ENCODE assay signal across 8 cellular contexts in the genomic region with DNA sequence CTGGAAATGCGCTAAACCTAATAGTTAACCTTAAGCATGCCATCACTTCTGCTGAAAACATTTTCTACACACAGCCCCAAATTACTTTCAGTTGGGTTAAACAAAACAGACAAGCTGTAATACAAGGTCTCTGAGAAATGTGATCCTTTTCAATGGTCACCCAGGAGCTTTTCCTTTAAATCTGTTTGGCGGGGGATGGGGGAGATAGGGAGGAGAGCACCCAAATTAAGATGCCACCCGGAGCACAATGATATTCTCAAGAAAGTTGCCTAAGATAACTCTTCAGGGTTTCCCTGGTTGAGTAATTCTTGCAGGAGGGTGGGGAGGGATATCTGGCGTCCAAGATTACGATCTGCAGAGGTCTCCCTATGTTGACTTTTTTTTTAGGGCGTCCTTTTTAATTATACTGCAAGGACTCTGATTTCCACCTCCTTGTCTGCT. TPM values are rescaled to one million over a fixed set of nuclear protein-coding genes. Genes with fewer than 3 reads are reported as not detected.
DNase-seq lines count a peak whose midpoint lies in the region; ATAC-seq and TF ChIP-seq lines count a peak whose summit lies in the region.

No MANE protein-coding gene starts in this region.

- TF ChIP-seq CTCF in fibroblast of lung (conservative IDR thresholded peaks at IDR 0.05 in 1 of 2, IDR thresholded peaks at IDR 0.05 in 1 of 2; ENCODE audit: low read depth in 1 of 2, low read length in 2 of 2) = no peak
- TF ChIP-seq CTCF in progenitor cell of endocrine pancreas (IDR thresholded peaks at IDR 0.05; ENCODE audit: unreplicated experiment) = no peak

- peak overlapping the region; percentile 81 for H2AFZ ChIP-seq in fibroblast of lung (ENCODE audit: low read length)

- H4K20me1 ChIP-seq in fibroblast of lung (ENCODE audit: control insufficient read depth, extremely low read depth, insufficient read depth, low read length) = no peaks in the 10 kb centered on the region

- no peaks in the 10 kb centered on the region for H3K27me3 ChIP-seq in fibroblast of lung (ENCODE audit: control insufficient read depth, insufficient read depth, low read length)

- peak overlapping the region; percentile 27 for H3K9ac ChIP-seq in fibroblast of lung (ENCODE audit: insufficient read depth, low read length)

- H3K79me2 ChIP-seq in fibroblast of lung (ENCODE audit: control insufficient read depth, insufficient read depth, low read length) = no peaks in the 10 kb centered on the region

- H3K4me2 ChIP-seq in fibroblast of lung (ENCODE audit: extremely low read depth, insufficient read depth, low read length) = peak overlapping the region; percentile 89

- H3K36me3 ChIP-seq in fibroblast of lung (ENCODE audit: control insufficient read depth, insufficient read depth, low read length) = no peaks in the 10 kb centered on the region

- peaks cover 18% of the 10 kb centered on the region for H3K27me3 Mint-ChIP-seq in progenitor cell of endocrine pancreas

- peak overlapping the region; percentile 88 for H3K27ac Mint-ChIP-seq in progenitor cell of endocrine pancreas

- H3K9me3 Mint-ChIP-seq in progenitor cell of endocrine pancreas (ENCODE audit: low read depth) = no peaks in the 10 kb centered on the region

- H3K27ac ChIP-seq in fibroblast of lung (ENCODE audit: insufficient read depth, low read length) = peak overlapping the region; percentile 39

- DNase-seq in SIG-M5 treated with dmso at 0.1 percent for 504 hours (lab: John Stamatoyannopoulos, UW; ENCODE audit: unreplicated experiment) = peak; percentile 5
- no peak for DNase-seq in SIG-M5 (lab: John Stamatoyannopoulos, UW)
- DNase-seq in fibroblast of lung (ENCODE audit: low read depth in 2 of 2) = peak; percentile 20 to 52
- DNase-seq in progenitor cell of endocrine pancreas (ENCODE audit: low spot score, unreplicated experiment) = no peak
- no peak for DNase-seq in NOMO-1 (lab: John Stamatoyannopoulos, UW; ENCODE audit: unreplicated experiment in 2 of 2)
- DNase-seq in stimulated activated CD4-positive, alpha-beta T cell treated with anti-CD3 and anti-CD28 coated beads, Interleukin-2, amount 100 ng/mL, for 48 hours = no peak
- no peak for DNase-seq in stimulated activated CD4-positive, alpha-beta T cell treated with anti-CD3 and anti-CD28 coated beads, Interleukin-12 subunit alpha, Interleukin-12 subunit beta, amount 100 ng/mL, for 4 hours

- ATAC-seq in SK-N-SH treated with all-trans-retinoic acid at 6 μM for 48 hours = peak; percentile 4

- H3K4me3 ChIP-seq in fibroblast of lung (replicated peaks in 1 of 4; ENCODE audit: control extremely low read depth in 1 of 4, insufficient read depth in 1 of 4, low read depth in 3 of 4, low read length in 4 of 4) = peak overlapping the region; percentile 64 to 91 (median 68)

- H3K9me3 ChIP-seq in fibroblast of lung (ENCODE audit: control insufficient read depth, insufficient read depth, low read depth, low read length) = no peaks in the 10 kb centered on the region

- H3K4me3 Mint-ChIP-seq in progenitor cell of endocrine pancreas (ENCODE audit: low read depth) = peak overlapping the region; percentile 91

- H3K36me3 Mint-ChIP-seq in progenitor cell of endocrine pancreas (ENCODE audit: insufficient read depth) = no peaks in the 10 kb centered on the region

- peaks cover 31% of the 10 kb centered on the region for H3K4me1 Mint-ChIP-seq in progenitor cell of endocrine pancreas (ENCODE audit: low read depth)

- H3K4me1 ChIP-seq in fibroblast of lung (ENCODE audit: control insufficient read depth, extremely low read depth, insufficient read depth, low read length) = peaks cover 2% of the 10 kb centered on the region

TF ChIP-seq in SK-N-SH treated with all-trans-retinoic acid at 6 μM for 48 hours, 23 proteins besides CTCF, POLR2A, EP300 and RAD21:
- TF ChIP-seq CREB5 (CRISPR knock-in tag; IDR thresholded peaks at IDR 0.05; ENCODE audit: low read depth) (no peak), OSR1 (CRISPR knock-in tag; IDR thresholded peaks at IDR 0.05) (no peak), PPARA (CRISPR knock-in tag; IDR thresholded peaks at IDR 0.05; ENCODE audit: borderline replicate concordance) (no peak), POU6F1 (CRISPR knock-in tag; IDR thresholded peaks at IDR 0.05; ENCODE audit: borderline replicate concordance, low read depth) (no peak), SNAI2 (CRISPR knock-in tag; IDR thresholded peaks at IDR 0.05) (no peak), ZNF565 (CRISPR knock-in tag; conservative IDR thresholded peaks at IDR 0.05; ENCODE audit: low read depth) (no peak)

RNA-seq across cellular contexts. Expression of gene GAREM1, which starts 1.0 kb away (rescaled TPM):
- 1.5 TPM in 2 replicates for total RNA-seq in fibroblast of lung
- 0.92 and 2.6 TPM in 2 replicates for polyA plus RNA-seq in fibroblast of lung
- polyA plus RNA-seq in fibroblast of lung (2012) = 0.73 and 0.89 TPM in 2 replicates
- 1.8 and 2.7 TPM in 2 replicates for polyA minus RNA-seq in fibroblast of lung (ENCODE audit: low replicate concordance)
- 11.0 and 11.4 TPM in 2 replicates for total RNA-seq in progenitor cell of endocrine pancreas

Comparison
In these comparisons a context has a peak if more than half of its experiments do, and no peak if none do; other contexts are left out.
1. DNase-seq: peak in SIG-M5 treated with dmso at 0.1 percent for 504 hours (single experiment) and fibroblast of lung (2 of 2); none in SIG-M5 (single experiment), progenitor cell of endocrine pancreas (single experiment), NOMO-1 (0 of 2), stimulated activated CD4-positive, alpha-beta T cell treated with anti-CD3 and anti-CD28 coated beads, Interleukin-2, amount 100 ng/mL, for 48 hours (0 of 2) and stimulated activated CD4-positive, alpha-beta T cell treated with anti-CD3 and anti-CD28 coated beads, Interleukin-12 subunit alpha, Interleukin-12 subunit beta, amount 100 ng/mL, for 4 hours (single experiment).